In genomic region chr17:55420067-55420775, GRCh38 we compare ENCODE assay signal across 8 cellular contexts. TPM values are rescaled to one million over a fixed set of nuclear protein-coding genes. Genes with fewer than 3 reads are reported as not detected.
DNase-seq lines count a peak whose midpoint lies in the region; ATAC-seq, FAIRE-seq and TF ChIP-seq lines count a peak whose summit lies in the region.

No MANE protein-coding gene starts in this region.

- H3K4me3 ChIP-seq in BE2C (ENCODE audit: low read depth, low read length) (peak overlapping the region; percentile 91), small intestine (ENCODE audit: low read depth in 1 of 2, low read length in 2 of 2) (peak overlapping the region; percentile 84 to 92)
- H3K4me3 ChIP-seq in Jurkat, Clone E6-1 (ENCODE audit: low read length): peak overlapping the region; percentile 97

- peaks cover 24% of the 10 kb centered on the region for H3K36me3 Mint-ChIP-seq in activated T-cell treated with anti-CD3 and anti-CD28 coated beads, Interleukin-2, amount 50 U/mL, for 24 hours (ENCODE audit: low read depth)

- intact Hi-C loops in left ventricle myocardium superior (cut with micrococcal nuclease): no loop called here
- intact Hi-C loops in left colon (cut with DNase I, micrococcal nuclease): no loop called here

- TF ChIP-seq POLR2A in GM19099 (IDR thresholded peaks at IDR 0.05; ENCODE audit: extremely low read depth, insufficient read length, low read depth): peak; percentile 56

- H3K4me1 ChIP-seq in BE2C (peaks cover 5% of the 10 kb centered on the region; the same call in 1 of the 2 replicates), small intestine (ENCODE audit: control insufficient read depth in 2 of 2, insufficient read depth in 1 of 2, low read depth in 1 of 2, low read length in 1 of 2) (peaks cover 7 to 9% of the 10 kb centered on the region in 2 donors)

- TF ChIP-seq CTCF in BE2C (IDR thresholded peaks at IDR 0.05; ENCODE audit: low read depth, low read length): no peak

- peaks cover 25% of the 10 kb centered on the region for H3K27me3 Mint-ChIP-seq in activated T-cell treated with anti-CD3 and anti-CD28 coated beads, Interleukin-2, amount 50 U/mL, for 24 hours

- H3K4me3 Mint-ChIP-seq in activated T-cell treated with anti-CD3 and anti-CD28 coated beads, Interleukin-2, amount 50 U/mL, for 24 hours: peak overlapping the region; percentile 93

- 7 to 16% (median 11%) methylated on average over 6 of the region's 6 CpGs for WGBS in small intestine, 3 donors

- peak overlapping the region; percentile 62 to 96 for H3K27ac ChIP-seq in small intestine (ENCODE audit: low read depth in 1 of 2, low read length in 1 of 2)

- no peaks in the 10 kb centered on the region for H3K9me3 ChIP-seq in BE2C
- no peaks in the 10 kb centered on the region for H3K9me3 ChIP-seq in small intestine (ENCODE audit: control insufficient read depth, low read depth)

- ATAC-seq in left ventricle myocardium superior (peak; percentile 6), left colon (no peak)

- no peaks in the 10 kb centered on the region for H3K27me3 ChIP-seq in BE2C
- no peaks in the 10 kb centered on the region for H3K27me3 ChIP-seq in small intestine (ENCODE audit: control insufficient read depth in 2 of 2, insufficient read depth in 2 of 2, low read length in 2 of 2)

- H3K9me3 Mint-ChIP-seq in activated T-cell treated with anti-CD3 and anti-CD28 coated beads, Interleukin-2, amount 50 U/mL, for 24 hours: no peaks in the 10 kb centered on the region

- H3K36me3 ChIP-seq in BE2C (no peaks in the 10 kb centered on the region), small intestine (ENCODE audit: control insufficient read depth in 2 of 2, insufficient read depth in 2 of 2, low read length in 2 of 2) (no peaks in the 10 kb centered on the region)

- peaks cover 53% of the 10 kb centered on the region for H3K4me1 Mint-ChIP-seq in activated T-cell treated with anti-CD3 and anti-CD28 coated beads, Interleukin-2, amount 50 U/mL, for 24 hours (ENCODE audit: low read depth)

- no peak for DNase-seq in BE2C
- DNase-seq in Jurkat, Clone E6-1 (ENCODE audit: low read depth, low spot score): no peak
- peak; percentile 34 for DNase-seq in activated T-cell treated with anti-CD3 and anti-CD28 coated beads, Interleukin-2, amount 50 U/mL, for 24 hours
- DNase-seq in left ventricle myocardium superior: no peak
- DNase-seq in small intestine: peak; percentile 58
- no peak for DNase-seq in left colon
- no peak for DNase-seq in NCI-H1092 (lab: John Stamatoyannopoulos, UW)

- peak overlapping the region; percentile 93 for H3K27ac Mint-ChIP-seq in activated T-cell treated with anti-CD3 and anti-CD28 coated beads, Interleukin-2, amount 50 U/mL, for 24 hours

- FAIRE-seq in small intestine (lab: Jason Lieb, UNC): no peak

RNA-seq across cellular contexts. Expression of gene MMD, which starts 1.4 kb away (rescaled TPM):
- 27.3 TPM for polyA plus RNA-seq in BE2C (2012; ENCODE audit: insufficient read depth, insufficient read length, low read depth)
- polyA plus RNA-seq in Jurkat, Clone E6-1 (2012; ENCODE audit: insufficient read depth, insufficient read length): 18.1 TPM
- total RNA-seq in left ventricle myocardium superior: 17.0 TPM
- 10 to 100 TPM in 1 of 3 donors, 1 to 10 TPM in 2; 4.0 to 11.1 (median 9.5) TPM for polyA plus RNA-seq in small intestine
- 10 to 100 TPM; 11.6 to 13.9 TPM for total RNA-seq in left colon

Comparison
In these comparisons a context has a peak if more than half of its experiments do, and no peak if none do; other contexts are left out.
1. DNase-seq: peak in activated T-cell treated with anti-CD3 and anti-CD28 coated beads, Interleukin-2, amount 50 U/mL, for 24 hours (single experiment) and small intestine (single experiment); none in BE2C (single experiment), Jurkat, Clone E6-1 (single experiment), left ventricle myocardium superior (single experiment), left colon (0 of 2) and NCI-H1092 (single experiment).
2. Peak in every context shown above with its lines, with median percentiles within 50 percentile points of each other: H3K4me3 ChIP-seq.